Comparison of ENCODE assay signal across 8 cellular contexts in the genomic region with DNA sequence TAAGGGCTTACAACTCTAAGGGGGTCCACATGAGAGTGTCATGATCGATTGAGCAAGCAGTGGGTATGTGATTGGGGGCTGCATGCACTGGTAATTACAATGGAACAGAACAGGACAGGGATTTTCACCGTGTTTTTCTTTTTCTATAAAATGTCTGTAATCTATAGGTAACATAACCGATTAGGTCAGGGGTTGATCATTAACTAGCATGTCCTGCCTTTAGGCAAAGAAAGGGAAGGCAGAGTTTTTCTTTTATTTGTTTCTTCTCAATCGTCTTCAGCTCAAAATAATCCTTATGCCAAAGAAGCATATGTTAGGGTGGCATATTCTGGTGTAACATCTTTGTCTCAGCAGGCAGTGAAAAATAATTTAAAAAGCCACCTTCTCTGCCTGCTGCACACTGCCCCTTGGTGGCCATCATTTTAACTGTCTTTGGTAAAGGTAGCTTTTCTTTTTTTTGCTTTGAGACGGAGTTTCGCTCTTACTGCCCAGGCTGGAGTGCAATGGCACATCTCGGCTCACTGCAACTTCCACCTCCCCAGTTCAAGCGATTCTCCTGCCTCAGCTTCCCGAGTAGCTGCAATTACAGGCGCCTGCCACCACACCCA. TPM values are rescaled to one million over a fixed set of nuclear protein-coding genes. Genes with fewer than 3 reads are reported as not detected.
DNase-seq lines count a peak whose midpoint lies in the region; ATAC-seq and TF ChIP-seq lines count a peak whose summit lies in the region.

No MANE protein-coding gene starts in this region.

- TF ChIP-seq POLR2A in upper lobe of left lung (IDR thresholded peaks at IDR 0.05), result no peak

- H3K36me3 ChIP-seq in mucosa of descending colon (ENCODE audit: low read depth), result no peaks in the 10 kb centered on the region
- H3K36me3 ChIP-seq in upper lobe of left lung, result no peaks in the 10 kb centered on the region
- H3K36me3 ChIP-seq in H7 (replicated peaks; ENCODE audit: control insufficient read depth, insufficient read depth, low read length), result no peaks in the 10 kb centered on the region; the same call in none of the 2 replicates

- H3K4me1 ChIP-seq in mucosa of descending colon (ENCODE audit: low read depth) (no peaks in the 10 kb centered on the region), upper lobe of left lung (peaks cover 0 to 3% (median 0%) of the 10 kb centered on the region in 4 donors)

- WGBS in upper lobe of left lung, 2 donors, result 54 to 62% methylated on average over 10 of the region's 10 CpGs

- intact Hi-C loops in mucosa of descending colon (cut with DNase I, micrococcal nuclease), result loop anchor here (5.0 to 10.0 kb wide), 3 partner anchors 155 to 215 kb away; no protein-coding TSS in a partner anchor

- H3K27me3 ChIP-seq in upper lobe of left lung, result no peaks in the 10 kb centered on the region
- H3K27me3 ChIP-seq in H7 (ENCODE audit: control insufficient read depth, insufficient read depth, low read length), result no peaks in the 10 kb centered on the region

- H3K9me3 ChIP-seq in mucosa of descending colon (no peaks in the 10 kb centered on the region), upper lobe of left lung (no peaks in the 10 kb centered on the region)

- no peak for TF ChIP-seq EP300 in upper lobe of left lung (IDR thresholded peaks at IDR 0.05)

- DNase-seq in AG10803 (ENCODE audit: low read depth), result peak; percentile 47
- peak; percentile 14 for DNase-seq in T-helper 22 cell (ENCODE audit: low read depth)
- peak; percentile 52 for DNase-seq in central memory CD4-positive, alpha-beta T cell
- DNase-seq in mucosa of descending colon, result peak in 1 of 3 donors; percentile 25
- no peak for DNase-seq in upper lobe of left lung
- DNase-seq in H7, result no peak

- no peak overlapping the region for H3K4me3 ChIP-seq in AG10803 (ENCODE audit: low read length)
- H3K4me3 ChIP-seq in mucosa of descending colon, result no peak overlapping the region
- H3K4me3 ChIP-seq in upper lobe of left lung, result no peak overlapping the region
- no peak overlapping the region for H3K4me3 ChIP-seq in H7 (ENCODE audit: insufficient read depth, low read depth, low read length)

- TF ChIP-seq CTCF in AG10803 (conservative IDR thresholded peaks at IDR 0.05; ENCODE audit: low read length) (peak; percentile 66), mucosa of descending colon (IDR thresholded peaks at IDR 0.05) (no peak), upper lobe of left lung (IDR thresholded peaks at IDR 0.05) (peak in 5 of 6 experiments; percentile 19 to 45 (median 34))

- ATAC-seq in GM18511 (IDR thresholded peaks at IDR 0.05; ENCODE audit: unreplicated experiment) (peak; percentile 73), HG03280 (IDR thresholded peaks at IDR 0.05; ENCODE audit: unreplicated experiment) (peak; percentile 67), mucosa of descending colon (peak; percentile 94), upper lobe of left lung (ENCODE audit: low FRiP score in 2 of 2) (peak; percentile 40 to 75)

- H3K27ac ChIP-seq in upper lobe of left lung, result no peak overlapping the region

RNA-seq across cellular contexts. Expression of a gene that starts 9.7 kb away (rescaled TPM):
- total RNA-seq in mucosa of descending colon (10 to 100 TPM; 20.4 to 24.7 (median 24.2) TPM), upper lobe of left lung (10 to 100 TPM in 4 of 6 donors, 1 to 10 TPM in 2; 7.8 to 70.2 (median 14.1) TPM)
- total RNA-seq in H7 (2014; rRNA removed; shearing (Covaris generic)), result 14.8 and 16.8 TPM in 2 replicates

RNA-seq across cellular contexts. Expression of a gene that starts 33.2 kb away (rescaled TPM):
- total RNA-seq in mucosa of descending colon, result 100 to 1,000 TPM in 2 of 3 donors, 10 to 100 TPM in 1; 60.1 to 127 (median 109) TPM
- 100 to 1,000 TPM in 3 of 6 donors, 10 to 100 TPM in 3; 66.4 to 131 (median 94.8) TPM for total RNA-seq in upper lobe of left lung
- total RNA-seq in H7 (2014; rRNA removed; shearing (Covaris generic)), result 27.8 and 41.3 TPM in 2 replicates

Comparison
In these comparisons a context has a peak if more than half of its experiments do, and no peak if none do; other contexts are left out.
1. DNase-seq: peak in AG10803 (single experiment), T-helper 22 cell (single experiment) and central memory CD4-positive, alpha-beta T cell (single experiment); none in upper lobe of left lung (0 of 2) and H7 (single experiment).
2. Peak in every context shown above with its lines, with median percentiles within 50 percentile points of each other: ATAC-seq.